Comparison of ENCODE assay signal across 9 cellular contexts in genomic region chrX:68599256-68600152, GRCh38. TPM values are rescaled to one million over a fixed set of nuclear protein-coding genes. Genes with fewer than 3 reads are reported as not detected.
DNase-seq lines count a peak whose midpoint lies in the region; ATAC-seq and TF ChIP-seq lines count a peak whose summit lies in the region.
"Had no signal": no experiment of that assay in that cellular context is flagged by ENCODE, and none has a peak within 500 bp of the region (broad histone marks: within the 10 kb centered on the region; RNA-seq: fewer than 3 reads in every experiment).

No MANE protein-coding gene starts in this region.

- H3K79me2 ChIP-seq in hepatocyte: no peaks in the 10 kb centered on the region

- no peaks in the 10 kb centered on the region for H3K4me1 Mint-ChIP-seq in T-helper 17 cell
- H3K4me1 Mint-ChIP-seq in activated T-cell treated with anti-CD3 and anti-CD28 coated beads, Interleukin-2, amount 50 U/mL, for 4 hours (ENCODE audit: low read depth): no peaks in the 10 kb centered on the region

- DNase-seq in right atrium auricular region (ENCODE audit: low spot score): no peak
- DNase-seq in Right ventricle myocardium superior: no peak
- DNase-seq in RWPE2 (ENCODE audit: low spot score): no peak
- DNase-seq in hepatocyte (ENCODE audit: low spot score): no peak
- no peak for DNase-seq in NCI-H510A (lab: John Stamatoyannopoulos, UW)
- DNase-seq in T-helper 17 cell: no peak
- DNase-seq in activated T-cell treated with anti-CD3 and anti-CD28 coated beads, Interleukin-2, amount 50 U/mL, for 4 hours: no peak
- no peak for DNase-seq in posterior vena cava (ENCODE audit: low spot score)
- DNase-seq: SW 1271 had no signal

- H3K27ac Mint-ChIP-seq in T-helper 17 cell: no peak overlapping the region

- H3K27me3 ChIP-seq in right atrium auricular region (no peaks in the 10 kb centered on the region), RWPE2 (ENCODE audit: insufficient read depth, poor library complexity, severe bottlenecking) (no peaks in the 10 kb centered on the region), hepatocyte (no peaks in the 10 kb centered on the region)

- H3K9me3 ChIP-seq in right atrium auricular region (peaks cover 4 to 51% of the 10 kb centered on the region in 2 donors), RWPE2 (ENCODE audit: severe bottlenecking) (no peaks in the 10 kb centered on the region), hepatocyte (ENCODE audit: low read depth) (no peaks in the 10 kb centered on the region), T-helper 17 cell (ENCODE audit: control insufficient read depth, low read length, poor library complexity, severe bottlenecking) (no peaks in the 10 kb centered on the region)

- ATAC-seq in Right ventricle myocardium superior (ENCODE audit: poor library complexity) (no peak), RWPE2 (ENCODE audit: low read depth) (no peak), T-helper 17 cell (no peak)
- no peak for ATAC-seq in activated T-cell treated with anti-CD3 and anti-CD28 coated beads, Interleukin-2, amount 50 U/mL, for 4 hours

- H3K9me3 Mint-ChIP-seq in activated T-cell treated with anti-CD3 and anti-CD28 coated beads, Interleukin-2, amount 50 U/mL, for 4 hours: peaks cover 10% of the 10 kb centered on the region

- H4K20me1 ChIP-seq in hepatocyte (ENCODE audit: insufficient read depth, poor library complexity, severe bottlenecking): no peaks in the 10 kb centered on the region

- H3K4me3 Mint-ChIP-seq in T-helper 17 cell: no peak overlapping the region
- no peak overlapping the region for H3K4me3 Mint-ChIP-seq in activated T-cell treated with anti-CD3 and anti-CD28 coated beads, Interleukin-2, amount 50 U/mL, for 4 hours

- intact Hi-C loops in Right ventricle myocardium superior (cut with DNase I) (no loop called here), posterior vena cava (cut with DNase I) (no loop called here)

- H3K4me1 ChIP-seq in right atrium auricular region (no peaks in the 10 kb centered on the region), RWPE2 (ENCODE audit: insufficient read depth, poor library complexity, severe bottlenecking) (no peaks in the 10 kb centered on the region), hepatocyte (ENCODE audit: insufficient read depth) (no peaks in the 10 kb centered on the region)

- H3K27ac ChIP-seq in right atrium auricular region: no peak overlapping the region
- H3K27ac ChIP-seq in RWPE2 (ENCODE audit: poor library complexity, severe bottlenecking): no peak overlapping the region
- no peak overlapping the region for H3K27ac ChIP-seq in hepatocyte

- peak; percentile 34 to 70 for TF ChIP-seq CTCF in right atrium auricular region (IDR thresholded peaks at IDR 0.05)
- peak; percentile 45 for TF ChIP-seq CTCF in RWPE2 (IDR thresholded peaks at IDR 0.05; ENCODE audit: poor library complexity, severe bottlenecking)
- peak; percentile 39 for TF ChIP-seq CTCF in hepatocyte (IDR thresholded peaks at IDR 0.05; ENCODE audit: poor library complexity)

- no peaks in the 10 kb centered on the region for H3K27me3 Mint-ChIP-seq in T-helper 17 cell
- H3K27me3 Mint-ChIP-seq in activated T-cell treated with anti-CD3 and anti-CD28 coated beads, Interleukin-2, amount 50 U/mL, for 4 hours (ENCODE audit: low read depth): no peaks in the 10 kb centered on the region

- no peak overlapping the region for H3K4me2 ChIP-seq in hepatocyte

- H3K4me3 ChIP-seq in right atrium auricular region: no peak overlapping the region
- H3K4me3 ChIP-seq in RWPE2 (ENCODE audit: severe bottlenecking): no peak overlapping the region
- H3K4me3 ChIP-seq in hepatocyte: no peak overlapping the region

- no peak overlapping the region for H2AFZ ChIP-seq in hepatocyte

- WGBS in hepatocyte (ENCODE audit: low lambda C conversion rate, missing lambda C conversion rate): 67% methylated on average over 3 of the region's 3 CpGs

- peaks cover 2% of the 10 kb centered on the region for H3K36me3 Mint-ChIP-seq in T-helper 17 cell (ENCODE audit: low read depth)
- no peaks in the 10 kb centered on the region for H3K36me3 Mint-ChIP-seq in activated T-cell treated with anti-CD3 and anti-CD28 coated beads, Interleukin-2, amount 50 U/mL, for 4 hours (ENCODE audit: insufficient read depth)

- H3K36me3 ChIP-seq in right atrium auricular region: no peaks in the 10 kb centered on the region
- no peaks in the 10 kb centered on the region for H3K36me3 ChIP-seq in RWPE2 (ENCODE audit: low read depth)
- no peaks in the 10 kb centered on the region for H3K36me3 ChIP-seq in hepatocyte (replicated peaks; ENCODE audit: insufficient read depth, low read depth)

- H3K9me2 ChIP-seq in hepatocyte (replicated peaks; ENCODE audit: insufficient read depth): no peaks in the 10 kb centered on the region

RNA-seq across cellular contexts. Expression of gene STARD8, which starts 48.0 kb away (rescaled TPM):
- total RNA-seq in right atrium auricular region (10 to 100 TPM in 1 of 2 donors, 1 to 10 TPM in 1; 8.3 to 14.6 TPM), Right ventricle myocardium superior (10.5 TPM), hepatocyte (3.2 and 3.3 TPM in 2 replicates), T-helper 17 cell (1 to 10 TPM in 1 of 2 donors, under 1 TPM in 1; 0.94 to 3.3 TPM), posterior vena cava (10 to 100 TPM in 1 of 2 donors, 1 to 10 TPM in 1; 9.1 to 14.1 TPM)
- polyA plus RNA-seq in hepatocyte: 1.1 and 2.8 TPM in 2 replicates
- total RNA-seq in activated T-cell treated with anti-CD3 and anti-CD28 coated beads, Interleukin-2, amount 50 U/mL, for 4 hours: under 1 TPM; 0.11 to 0.19 (median 0.18) TPM
